ENCODE assay signal across 8 cellular contexts in the genomic region with DNA sequence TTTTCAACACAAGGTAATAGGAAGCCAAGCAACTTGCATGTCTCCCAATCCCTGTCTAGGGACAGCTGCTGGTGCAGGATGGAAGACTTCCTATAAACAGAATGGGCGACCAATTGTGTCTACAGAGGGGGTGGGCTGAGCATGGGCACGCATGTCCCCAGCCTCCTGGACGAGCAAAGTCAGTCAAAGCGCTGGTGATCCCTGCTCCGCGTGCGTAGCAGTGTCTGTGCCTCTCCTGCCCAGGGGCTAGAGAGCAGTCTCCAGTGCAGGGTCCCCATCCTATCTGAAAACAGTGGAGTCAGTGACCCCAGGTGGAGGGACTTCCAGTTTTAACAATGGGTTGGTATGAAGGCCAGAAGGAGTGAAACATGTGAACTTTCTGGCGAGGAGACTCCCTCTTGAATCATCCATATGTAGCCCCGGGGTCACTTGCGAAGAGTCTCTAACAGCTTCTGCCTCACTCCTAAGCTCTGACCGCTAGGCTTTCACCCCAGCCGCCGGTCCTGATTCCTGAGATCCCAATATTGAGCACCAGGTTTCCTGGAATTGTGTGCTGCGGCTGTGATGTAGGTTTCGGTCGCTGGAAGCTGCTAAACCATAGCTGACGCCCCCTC. TPM values are rescaled to one million over a fixed set of nuclear protein-coding genes. Genes with fewer than 3 reads are reported as not detected.
DNase-seq lines count a peak whose midpoint lies in the region; ATAC-seq and TF ChIP-seq lines count a peak whose summit lies in the region.

No MANE protein-coding gene starts in this region.

- H3K36me3 ChIP-seq in Karpas-422 (ENCODE audit: insufficient read depth, low read length) (peaks cover 21% of the 10 kb centered on the region), neural cell (ENCODE audit: insufficient read depth, low read length) (peaks cover 4% of the 10 kb centered on the region)

- CTCF ChIA-PET in AG04450 (lab: Charles Lee), result interaction anchor here (0.9 to 1.7 kb wide), 8 partner anchors 8 to 93 kb away, joined by 3 to 11 read pairs (median 5); partner anchors contain the start of genes GSTK1 and ZYX

- H2AFZ ChIP-seq in Karpas-422 (ENCODE audit: low read length), result peak overlapping the region; percentile 75
- peak overlapping the region; percentile 71 for H2AFZ ChIP-seq in neural cell (ENCODE audit: low read depth, low read length)

- TF ChIP-seq EP300 in neural cell (conservative IDR thresholded peaks at IDR 0.05; ENCODE audit: poor library complexity, severe bottlenecking), result no peak

- TF ChIP-seq CTCF in AG04450 (IDR thresholded peaks at IDR 0.05; ENCODE audit: low read depth, low read length), result no peak
- TF ChIP-seq CTCF in neural cell (IDR thresholded peaks at IDR 0.05; ENCODE audit: poor library complexity, severe bottlenecking), result no peak

- H3K4me2 ChIP-seq in Karpas-422 (ENCODE audit: low read depth, low read length, poor library complexity, severe bottlenecking) (no peak overlapping the region), neural cell (ENCODE audit: low read length) (no peak overlapping the region)

- H3K9me2 ChIP-seq in Karpas-422 (replicated peaks; ENCODE audit: insufficient read depth, low read length) (no peaks in the 10 kb centered on the region), neural cell (ENCODE audit: insufficient read depth, low read length) (no peaks in the 10 kb centered on the region)

- POLR2A ChIA-PET in AG04450 (lab: Yijun Ruan, JAX), result interaction anchor here (0.6 to 1.5 kb wide), 13 partner anchors 8 to 110 kb away, joined by 3 to 9 read pairs (median 4); partner anchors contain the start of genes GSTK1 and ZYX

- H3K9ac ChIP-seq in Karpas-422 (ENCODE audit: low read length) (0 out of 2 replicates have a peak overlapping the region, but pooled peaks have one; percentile 7), neural cell (ENCODE audit: low read length) (no peak overlapping the region)

- no peak for ATAC-seq in GM19324 (IDR thresholded peaks at IDR 0.05; ENCODE audit: low FRiP score, unreplicated experiment)
- no peak for ATAC-seq in GM21619 (IDR thresholded peaks at IDR 0.05; ENCODE audit: unreplicated experiment)

- TF ChIP-seq RAD21 in neural cell (conservative IDR thresholded peaks at IDR 0.05), result no peak

- H3K27ac ChIP-seq in AG04450 (ENCODE audit: low read depth, low read length) (no peak overlapping the region), Karpas-422 (ENCODE audit: low read length) (no peak overlapping the region), cingulate gyrus (ENCODE audit: low read depth, low read length) (peak overlapping the region; percentile 96), neural cell (ENCODE audit: low read length) (no peak overlapping the region)

- H3K9me3 ChIP-seq in AG04450 (ENCODE audit: control insufficient read depth, insufficient read depth, low read length), result peaks cover 8% of the 10 kb centered on the region
- H3K9me3 ChIP-seq in Karpas-422 (ENCODE audit: low read length), result no peaks in the 10 kb centered on the region
- no peaks in the 10 kb centered on the region for H3K9me3 ChIP-seq in neural cell (ENCODE audit: low read length)

- peaks cover 32% of the 10 kb centered on the region for H3K4me1 ChIP-seq in Karpas-422 (ENCODE audit: low read length)

- H3K79me2 ChIP-seq in Karpas-422 (ENCODE audit: low read length), result peaks cover 39% of the 10 kb centered on the region
- peaks cover 40% of the 10 kb centered on the region for H3K79me2 ChIP-seq in neural cell (replicated peaks; ENCODE audit: insufficient read depth, low read length)

- 0 out of 2 replicates have a peak, but pooled peaks cover 6% of the 10 kb centered on the region for H4K20me1 ChIP-seq in Karpas-422 (ENCODE audit: insufficient read depth, low read depth, low read length)
- no peaks in the 10 kb centered on the region for H4K20me1 ChIP-seq in neural cell (ENCODE audit: insufficient read depth)

- H3K27me3 ChIP-seq in AG04450 (ENCODE audit: control insufficient read depth, insufficient read depth, low read length), result no peaks in the 10 kb centered on the region
- no peaks in the 10 kb centered on the region for H3K27me3 ChIP-seq in Karpas-422 (ENCODE audit: low read length)
- H3K27me3 ChIP-seq in neural cell (ENCODE audit: insufficient read depth, low read depth, low read length), result no peaks in the 10 kb centered on the region

- no peaks in the 10 kb centered on the region for H3F3A ChIP-seq in neural cell (ENCODE audit: insufficient read depth, low read length, poor library complexity, severe bottlenecking)

- DNase-seq in AG04450 (ENCODE audit: low read depth, low spot score), result no peak
- no peak for DNase-seq in Karpas-422
- DNase-seq in MV-4-11 (lab: John Stamatoyannopoulos, UW), result no peak
- no peak for DNase-seq in stimulated activated CD8-positive, alpha-beta memory T cell treated with anti-CD3 and anti-CD28 coated beads, Interleukin-4, amount 100 ng/mL, for 48 hours

- peak overlapping the region; percentile 45 for H3K4me3 ChIP-seq in AG04450 (ENCODE audit: low read depth, low read length)
- no peak overlapping the region for H3K4me3 ChIP-seq in Karpas-422 (ENCODE audit: low read length)
- peak overlapping the region; percentile 98 for H3K4me3 ChIP-seq in neural cell (ENCODE audit: low read length)

TF ChIP-seq in neural cell, 6 proteins besides CTCF, POLR2A, EP300 and RAD21:
- no peak for TF ChIP-seq TAF1 (IDR thresholded peaks at IDR 0.05; ENCODE audit: low read depth)
- TF ChIP-seq SMC3 (conservative IDR thresholded peaks at IDR 0.05; ENCODE audit: poor library complexity), result no peak

RNA-seq across cellular contexts. Expression of gene CASP2, which starts 0.7 kb away (rescaled TPM):
- 18.6 and 21.8 TPM in 2 replicates for polyA plus RNA-seq in AG04450 (2011; rRNA removed)
- polyA minus RNA-seq in AG04450 (2011; rRNA and poly(A)+ RNA removed), result 46.5 and 61.7 TPM in 2 replicates
- 22.3 and 23.4 TPM in 2 replicates for total RNA-seq in Karpas-422 (2014; rRNA removed; shearing (Covaris generic); ENCODE audit: low replicate concordance)
- polyA plus RNA-seq in neural cell, result 9.0 and 15.8 TPM in 2 replicates
- 20.4 and 31.4 TPM in 2 replicates for polyA minus RNA-seq in neural cell

RNA-seq across cellular contexts. Expression of gene TMEM139, which starts 2.7 kb away (rescaled TPM):
- polyA plus RNA-seq in AG04450 (2011; rRNA removed) (not detected in 2 replicates), neural cell (not detected in 2 replicates)
- not detected in 2 replicates for polyA minus RNA-seq in AG04450 (2011; rRNA and poly(A)+ RNA removed)
- not detected in 2 replicates for total RNA-seq in Karpas-422 (2014; rRNA removed; shearing (Covaris generic); ENCODE audit: low replicate concordance)
- polyA minus RNA-seq in neural cell, result not detected in 2 replicates

RNA-seq across cellular contexts. Expression of gene GSTK1, which starts 24.2 kb away (rescaled TPM):
- 100 and 116 TPM in 2 replicates for polyA plus RNA-seq in AG04450 (2011; rRNA removed)
- 65.1 and 80.4 TPM in 2 replicates for polyA minus RNA-seq in AG04450 (2011; rRNA and poly(A)+ RNA removed)
- 156 and 174 TPM in 2 replicates for total RNA-seq in Karpas-422 (2014; rRNA removed; shearing (Covaris generic); ENCODE audit: low replicate concordance)
- 12.8 and 16.5 TPM in 2 replicates for polyA plus RNA-seq in neural cell
- polyA minus RNA-seq in neural cell, result 6.8 and 10.8 TPM in 2 replicates

RNA-seq across cellular contexts. Expression of gene CLCN1, which starts 28.5 kb away (rescaled TPM):
- polyA plus RNA-seq in AG04450 (2011; rRNA removed) (not detected in 2 replicates), neural cell (0.20 TPM in 1 of 2 replicates, not detected in the other)
- polyA minus RNA-seq in AG04450 (2011; rRNA and poly(A)+ RNA removed), result not detected in 2 replicates
- total RNA-seq in Karpas-422 (2014; rRNA removed; shearing (Covaris generic); ENCODE audit: low replicate concordance), result not detected in 2 replicates
- polyA minus RNA-seq in neural cell, result not detected in 2 replicates
